Comparison of ENCODE assay signal across 18 cellular contexts in the genomic region with DNA sequence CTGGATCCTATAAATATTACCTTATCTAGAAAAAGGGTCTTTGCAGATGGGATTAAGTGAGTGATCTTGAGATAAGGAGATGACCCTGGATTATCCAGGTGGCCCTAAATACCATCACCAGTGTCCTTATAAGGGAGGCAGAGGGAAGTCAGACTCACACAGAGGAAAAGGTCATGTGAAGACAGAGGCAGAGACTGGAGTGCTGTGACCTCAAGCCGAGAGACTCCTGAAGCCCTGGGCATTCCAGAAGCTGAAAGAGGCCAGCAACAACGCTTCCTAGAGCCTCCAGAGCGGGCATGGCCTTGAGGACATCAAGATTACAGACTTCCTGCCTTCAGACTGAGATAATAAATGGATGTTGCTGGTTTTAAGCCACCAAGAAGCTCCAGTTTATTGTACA.
"Had no signal": no experiment of that assay in that cellular context is flagged by ENCODE, and none has a peak within 500 bp of the region (broad histone marks: within the 10 kb centered on the region; RNA-seq: fewer than 3 reads in every experiment).

No MANE protein-coding gene starts in this region.

- ATAC-seq: foreskin keratinocyte; left colon; left ventricle myocardium superior; naive thymus-derived CD8-positive, alpha-beta T cell had no signal

- H3K4me1 ChIP-seq: esophagus squamous epithelium, foreskin keratinocyte, right atrium auricular region, sigmoid colon, tibial artery, upper lobe of left lung, uterus had no signal

- H3K27ac Mint-ChIP-seq: naive thymus-derived CD8-positive, alpha-beta T cell had no signal

- H3K4me3 ChIP-seq: esophagus squamous epithelium, lung, ovary, right atrium auricular region, sigmoid colon, skin epidermis, tibial artery, upper lobe of left lung, uterus had no signal

- H3K36me3 Mint-ChIP-seq: naive thymus-derived CD8-positive, alpha-beta T cell had no signal

- H3K9me3 ChIP-seq: esophagus squamous epithelium, ovary, right atrium auricular region, sigmoid colon, tibial artery, upper lobe of left lung, uterus had no signal

- H3K36me3 ChIP-seq: esophagus squamous epithelium, ovary, right atrium auricular region, sigmoid colon, tibial artery, upper lobe of left lung, uterus had no signal

- H3K4me3 Mint-ChIP-seq: naive thymus-derived CD8-positive, alpha-beta T cell; neural crest cell had no signal

- H3K27me3 Mint-ChIP-seq: naive thymus-derived CD8-positive, alpha-beta T cell had no signal

- DNase-seq: effector memory CD4-positive, alpha-beta T cell; esophagus squamous epithelium; foreskin keratinocyte; head of caudate nucleus; hippocampal formation; left colon; left ventricle myocardium superior; naive thymus-derived CD8-positive, alpha-beta T cell; ovary; sigmoid colon; stimulated activated naive CD4-positive, alpha-beta T cell treated with Interleukin-2 at 50 U/mL for 16 hours; upper lobe of left lung; uterus had no signal

- H3K27me3 ChIP-seq: esophagus squamous epithelium, foreskin keratinocyte, ovary, right atrium auricular region, sigmoid colon, tibial artery, upper lobe of left lung, uterus had no signal

- H3K27ac ChIP-seq: esophagus squamous epithelium, foreskin keratinocyte, ovary, right atrium auricular region, sigmoid colon, skin epidermis, tibial artery, upper lobe of left lung, uterus had no signal

- H3K4me1 Mint-ChIP-seq: naive thymus-derived CD8-positive, alpha-beta T cell had no signal
